Comparison of ENCODE assay signal across 1 cellular context in genomic region chr7:134051020-134051419, GRCh38.
TF ChIP-seq lines count a peak whose summit lies in the region.

No MANE protein-coding gene starts in this region.

TF ChIP-seq in GM23338, 12 proteins besides CTCF, POLR2A, EP300 and RAD21:
- no peak for TF ChIP-seq ZNF462 (CRISPR knock-in tag; IDR thresholded peaks at IDR 0.05)
- no peak for TF ChIP-seq POLR2AphosphoS5 (IDR thresholded peaks at IDR 0.05; ENCODE audit: low read depth)
- no peak for TF ChIP-seq STAT1 (IDR thresholded peaks at IDR 0.05; ENCODE audit: unreplicated experiment)
- TF ChIP-seq, protein P1, sequence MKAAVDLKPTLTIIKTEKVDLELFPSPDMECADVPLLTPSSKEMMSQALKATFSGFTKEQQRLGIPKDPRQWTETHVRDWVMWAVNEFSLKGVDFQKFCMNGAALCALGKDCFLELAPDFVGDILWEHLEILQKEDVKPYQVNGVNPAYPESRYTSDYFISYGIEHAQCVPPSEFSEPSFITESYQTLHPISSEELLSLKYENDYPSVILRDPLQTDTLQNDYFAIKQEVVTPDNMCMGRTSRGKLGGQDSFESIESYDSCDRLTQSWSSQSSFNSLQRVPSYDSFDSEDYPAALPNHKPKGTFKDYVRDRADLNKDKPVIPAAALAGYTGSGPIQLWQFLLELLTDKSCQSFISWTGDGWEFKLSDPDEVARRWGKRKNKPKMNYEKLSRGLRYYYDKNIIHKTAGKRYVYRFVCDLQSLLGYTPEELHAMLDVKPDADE (IDR thresholded peaks at IDR 0.05) = no peak
- TF ChIP-seq EZH2 (IDR thresholded peaks at IDR 0.05; ENCODE audit: low read depth, unreplicated experiment) = no peak
- TF ChIP-seq NANOG (IDR thresholded peaks at IDR 0.05; ENCODE audit: borderline replicate concordance) = no peak
- TF ChIP-seq ZNF331 (CRISPR knock-in tag; IDR thresholded peaks at IDR 0.05; ENCODE audit: low read depth) = no peak
- no peak for TF ChIP-seq CREB1 (CRISPR knock-in tag; IDR thresholded peaks at IDR 0.05; ENCODE audit: low read depth)
- TF ChIP-seq, protein P2, sequence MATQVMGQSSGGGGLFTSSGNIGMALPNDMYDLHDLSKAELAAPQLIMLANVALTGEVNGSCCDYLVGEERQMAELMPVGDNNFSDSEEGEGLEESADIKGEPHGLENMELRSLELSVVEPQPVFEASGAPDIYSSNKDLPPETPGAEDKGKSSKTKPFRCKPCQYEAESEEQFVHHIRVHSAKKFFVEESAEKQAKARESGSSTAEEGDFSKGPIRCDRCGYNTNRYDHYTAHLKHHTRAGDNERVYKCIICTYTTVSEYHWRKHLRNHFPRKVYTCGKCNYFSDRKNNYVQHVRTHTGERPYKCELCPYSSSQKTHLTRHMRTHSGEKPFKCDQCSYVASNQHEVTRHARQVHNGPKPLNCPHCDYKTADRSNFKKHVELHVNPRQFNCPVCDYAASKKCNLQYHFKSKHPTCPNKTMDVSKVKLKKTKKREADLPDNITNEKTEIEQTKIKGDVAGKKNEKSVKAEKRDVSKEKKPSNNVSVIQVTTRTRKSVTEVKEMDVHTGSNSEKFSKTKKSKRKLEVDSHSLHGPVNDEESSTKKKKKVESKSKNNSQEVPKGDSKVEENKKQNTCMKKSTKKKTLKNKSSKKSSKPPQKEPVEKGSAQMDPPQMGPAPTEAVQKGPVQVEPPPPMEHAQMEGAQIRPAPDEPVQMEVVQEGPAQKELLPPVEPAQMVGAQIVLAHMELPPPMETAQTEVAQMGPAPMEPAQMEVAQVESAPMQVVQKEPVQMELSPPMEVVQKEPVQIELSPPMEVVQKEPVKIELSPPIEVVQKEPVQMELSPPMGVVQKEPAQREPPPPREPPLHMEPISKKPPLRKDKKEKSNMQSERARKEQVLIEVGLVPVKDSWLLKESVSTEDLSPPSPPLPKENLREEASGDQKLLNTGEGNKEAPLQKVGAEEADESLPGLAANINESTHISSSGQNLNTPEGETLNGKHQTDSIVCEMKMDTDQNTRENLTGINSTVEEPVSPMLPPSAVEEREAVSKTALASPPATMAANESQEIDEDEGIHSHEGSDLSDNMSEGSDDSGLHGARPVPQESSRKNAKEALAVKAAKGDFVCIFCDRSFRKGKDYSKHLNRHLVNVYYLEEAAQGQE (IDR thresholded peaks at IDR 0.05; ENCODE audit: unreplicated experiment) = no peak
- TF ChIP-seq ZNF114 (CRISPR knock-in tag; IDR thresholded peaks at IDR 0.05) = no peak
